ENCODE assay signal across 8 cellular contexts in genomic region chr16:23435500-23435899, GRCh38. TPM values are rescaled to one million over a fixed set of nuclear protein-coding genes. Genes with fewer than 3 reads are reported as not detected.
A peak's percentile ranks its signal among the peaks of the same experiment; 100 is the strongest.
DNase-seq lines count a peak whose midpoint lies in the region; ATAC-seq, FAIRE-seq and TF ChIP-seq lines count a peak whose summit lies in the region.

No MANE protein-coding gene starts in this region.

- H3K56ac ChIP-seq in IMR-90 (ENCODE audit: extremely low read depth, insufficient read depth, low read length) = no peak overlapping the region

- TF ChIP-seq POLR2A in IMR-90 (IDR thresholded peaks at IDR 0.05; ENCODE audit: low read depth, low read length) (no peak), testis (IDR thresholded peaks at IDR 0.05) (no peak)

- no peaks in the 10 kb centered on the region for H3K9me3 ChIP-seq in IMR-90 (ENCODE audit: control insufficient read depth, insufficient read depth, low read length)
- no peaks in the 10 kb centered on the region for H3K9me3 ChIP-seq in PC-9 (ENCODE audit: insufficient read depth, low read depth)
- no peaks in the 10 kb centered on the region for H3K9me3 ChIP-seq in neural progenitor cell (ENCODE audit: low read depth)
- H3K9me3 ChIP-seq in testis = no peaks in the 10 kb centered on the region

- no peak overlapping the region for H2BK20ac ChIP-seq in IMR-90 (ENCODE audit: low read depth, low read length)

- no CpG with 5 or more reads among the region's 6 CpGs for WGBS in IMR-90 (ENCODE audit: extremely low coverage in 2 of 2, insufficient read length in 1 of 2), 2 experiments
- WGBS in testis, 2 donors = 62 to 69% methylated on average over 6 of the region's 6 CpGs

- H2BK5ac ChIP-seq in IMR-90 (ENCODE audit: low read depth, low read length, poor library complexity, severe bottlenecking) = no peak overlapping the region

- H3K4me2 ChIP-seq in IMR-90 (ENCODE audit: low read depth, low read length) (no peak overlapping the region), PC-9 (no peak overlapping the region), neural progenitor cell (no peak overlapping the region)

- no peak overlapping the region for H3K18ac ChIP-seq in IMR-90 (ENCODE audit: low read depth, low read length)

- no peak for FAIRE-seq in D721Med (lab: Jason Lieb, UNC)

- H3K4me3 Mint-ChIP-seq in neural progenitor cell = no peak overlapping the region

- no peaks in the 10 kb centered on the region for H3K9me1 ChIP-seq in IMR-90 (ENCODE audit: insufficient read depth, low read length)

- H3K4ac ChIP-seq in IMR-90 (ENCODE audit: low read depth, low read length) = no peak overlapping the region

- no peak overlapping the region for H2AFZ ChIP-seq in IMR-90 (replicated peaks; ENCODE audit: low read length, poor library complexity)
- H2AFZ ChIP-seq in PC-9 = no peak overlapping the region
- no peak overlapping the region for H2AFZ ChIP-seq in neural progenitor cell (replicated peaks)

- H4K20me1 ChIP-seq in IMR-90 (ENCODE audit: insufficient read depth, low read length) (peaks cover 10% of the 10 kb centered on the region; the same call in 1 of the 2 replicates), PC-9 (ENCODE audit: insufficient read depth) (peaks cover 2% of the 10 kb centered on the region), neural progenitor cell (ENCODE audit: low read depth) (peaks cover 5% of the 10 kb centered on the region)

- no peaks in the 10 kb centered on the region for H3K27me3 ChIP-seq in IMR-90 (ENCODE audit: control insufficient read depth, insufficient read depth, low read length)
- H3K27me3 ChIP-seq in PC-9 (ENCODE audit: insufficient read depth, low read depth) = no peaks in the 10 kb centered on the region
- no peaks in the 10 kb centered on the region for H3K27me3 ChIP-seq in neural progenitor cell
- H3K27me3 ChIP-seq in testis = no peaks in the 10 kb centered on the region

- H3K9me2 ChIP-seq in PC-9 (ENCODE audit: insufficient read depth) = no peaks in the 10 kb centered on the region

- TF ChIP-seq RAD21 in IMR-90 (IDR thresholded peaks at IDR 0.05; ENCODE audit: low read length) = peak; percentile 56

- POLR2A ChIA-PET in IMR-90 (lab: Charles Lee; ENCODE audit: unreplicated experiment) = interaction anchor here (0.6 kb wide), 1 partner anchor 29 kb away, joined by 4 read pairs; no protein-coding TSS in a partner anchor
- POLR2A ChIA-PET in PC-9 (lab: Charles Lee; ENCODE audit: unreplicated experiment) = interaction anchor here (0.6 to 0.7 kb wide), 5 partner anchors 13 to 1807 kb away, joined by 3 to 4 read pairs (median 3); no protein-coding TSS in a partner anchor

- no peak overlapping the region for H4K8ac ChIP-seq in IMR-90 (ENCODE audit: low read depth in 2 of 2, low read length in 2 of 2)

- BruUV-seq in IMR-90 (replicated peaks; lab: Mats Ljungman, UMichigan) (no TSS peak), PC-9 (replicated peaks; lab: Mats Ljungman, UMichigan) (no TSS peak)

- peaks cover 37% of the 10 kb centered on the region for H3K36me3 ChIP-seq in IMR-90 (ENCODE audit: control insufficient read depth, insufficient read depth, low read length)
- H3K36me3 ChIP-seq in PC-9 (ENCODE audit: low read depth) = peaks cover 21% of the 10 kb centered on the region
- no peaks in the 10 kb centered on the region for H3K36me3 ChIP-seq in neural progenitor cell
- no peaks in the 10 kb centered on the region for H3K36me3 ChIP-seq in testis (ENCODE audit: low read depth, missing control alignments)

- dilution Hi-C loops in IMR-90 (cut with HindIII; ENCODE audit: low sequenced_read_pairs, unreplicated experiment) = no loop called here

- in situ Hi-C loops in IMR-90 (cut with MboI; ENCODE audit: low sequenced_read_pairs) = loop anchor here (10.0 kb wide), 2 partner anchors 251 to 541 kb away; partner anchors contain the start of gene SCNN1G

- H3F3A ChIP-seq in PC-9 (ENCODE audit: insufficient read depth, low read depth) (peaks cover 20% of the 10 kb centered on the region), neural progenitor cell (ENCODE audit: low read depth) (peaks cover 5% of the 10 kb centered on the region)

- H3K4me3 ChIP-seq in IMR-90 (ENCODE audit: insufficient read depth, low read depth, low read length) (no peak overlapping the region), PC-9 (no peak overlapping the region), neural progenitor cell (no peak overlapping the region), testis (no peak overlapping the region)

- peak; percentile 92 for TF ChIP-seq CTCF in D721Med (IDR thresholded peaks at IDR 0.05; ENCODE audit: insufficient read depth, missing control alignments)
- TF ChIP-seq CTCF in IMR-90 (conservative IDR thresholded peaks at IDR 0.05; ENCODE audit: low read depth, low read length) = peak; percentile 84
- peak; percentile 90 for TF ChIP-seq CTCF in PC-9 (conservative IDR thresholded peaks at IDR 0.05)
- TF ChIP-seq CTCF in neural progenitor cell (IDR thresholded peaks at IDR 0.05) = peak; percentile 94
- peak; percentile 44 to 72 (median 62) for TF ChIP-seq CTCF in testis (IDR thresholded peaks at IDR 0.05)

- H2BK15ac ChIP-seq in IMR-90 (ENCODE audit: low read depth, low read length) = no peak overlapping the region

- peaks cover 0 to 10% of the 10 kb centered on the region in 2 experiments; a peak in 1 of 4 replicates for H3K79me1 ChIP-seq in IMR-90 (ENCODE audit: low read depth in 1 of 2, low read length in 2 of 2)

- H3K23ac ChIP-seq in IMR-90 (ENCODE audit: low read depth, low read length) = no peak overlapping the region

- H3K14ac ChIP-seq in IMR-90 (replicated peaks; ENCODE audit: low read depth, low read length) = no peak overlapping the region

- H3K27ac ChIP-seq in IMR-90 (ENCODE audit: insufficient read depth, low read length) (no peak overlapping the region), PC-9 (no peak overlapping the region), neural progenitor cell (no peak overlapping the region), testis (no peak overlapping the region)

- no peaks in the 10 kb centered on the region for H3K9me3 Mint-ChIP-seq in neural progenitor cell

- peak; percentile 94 for ATAC-seq in IMR-90 (ENCODE audit: low read depth)
- ATAC-seq in HG02588 (IDR thresholded peaks at IDR 0.05; ENCODE audit: unreplicated experiment) = no peak

- H3K9ac ChIP-seq in IMR-90 (ENCODE audit: low read depth, low read length) (no peak overlapping the region), neural progenitor cell (no peak overlapping the region)

- CTCF ChIA-PET in IMR-90 (lab: Yijun Ruan, JAX) = interaction anchor here (0.6 to 1.5 kb wide), 11 partner anchors 9 to 536 kb away, joined by 3 to 7 read pairs (median 4); partner anchors contain the start of gene COG7
- CTCF ChIA-PET in PC-9 (lab: Charles Lee) = interaction anchor here (0.5 to 4.2 kb wide), 15 partner anchors 10 to 292 kb away, joined by 3 to 62 read pairs (median 4); partner anchors contain the start of genes EARS2, SCNN1G and UBFD1

- no peaks in the 10 kb centered on the region for H3K27me3 Mint-ChIP-seq in neural progenitor cell (ENCODE audit: insufficient read depth, low read depth)

- no peak overlapping the region for H4K5ac ChIP-seq in IMR-90 (ENCODE audit: low read depth, low read length)

- H3K27ac Mint-ChIP-seq in neural progenitor cell = no peak overlapping the region

- intact Hi-C loops in IMR-90 (cut with micrococcal nuclease) (loop anchor here (2.0 kb wide), 1 partner anchor 375 kb away; no protein-coding TSS in a partner anchor), PC-9 (cut with micrococcal nuclease; ENCODE audit: unreplicated experiment) (loop anchor here (2.0 to 10.0 kb wide), 5 partner anchors 105 to 538 kb away; partner anchors contain the start of genes EARS2 and UBFD1), testis (cut with DNase I; ENCODE audit: low total_unique reads) (loop anchor here (10.0 kb wide), 1 partner anchor 251 kb away; the partner anchor contains the start of gene SCNN1G)

- H3K36me3 Mint-ChIP-seq in neural progenitor cell = peaks cover 13% of the 10 kb centered on the region

- no peak overlapping the region for H2AK5ac ChIP-seq in IMR-90 (ENCODE audit: low read depth, low read length)

- H4K91ac ChIP-seq in IMR-90 (ENCODE audit: insufficient read depth, low read depth, low read length) = no peak overlapping the region

- no peak overlapping the region for H2AK9ac ChIP-seq in IMR-90 (replicated peaks; ENCODE audit: low read depth, low read length, poor library complexity)

- DNase-seq in D721Med (ENCODE audit: insufficient read length, low spot score) (peak; percentile 43), IMR-90 (peak; percentile 48), PC-9 (peak; percentile 55 to 67), activated T-cell treated with anti-CD3 and anti-CD28 coated beads for 48 hours (ENCODE audit: low read depth) (peak; percentile 45), fibroblast of gingiva (ENCODE audit: low read depth) (peak; percentile 34), neural progenitor cell (ENCODE audit: low spot score) (peak; percentile 79), testis (peak; percentile 65)

- H3K4me1 ChIP-seq in IMR-90 (ENCODE audit: control insufficient read depth, insufficient read depth, low read length) (no peaks in the 10 kb centered on the region), PC-9 (replicated peaks; ENCODE audit: insufficient read depth) (peaks cover 3% of the 10 kb centered on the region; the same call in 1 of the 2 replicates), neural progenitor cell (no peaks in the 10 kb centered on the region), testis (no peaks in the 10 kb centered on the region)

- H3K79me2 ChIP-seq in PC-9 (ENCODE audit: low read depth) (no peaks in the 10 kb centered on the region), neural progenitor cell (ENCODE audit: low read depth) (no peaks in the 10 kb centered on the region)

- H2BK120ac ChIP-seq in IMR-90 (ENCODE audit: low read depth, low read length) = no peak overlapping the region

- no peaks in the 10 kb centered on the region for H3K4me1 Mint-ChIP-seq in neural progenitor cell

TF ChIP-seq in IMR-90, 13 proteins besides CTCF, POLR2A, EP300 and RAD21:
- TF ChIP-seq RFX5 (IDR thresholded peaks at IDR 0.05; ENCODE audit: low read depth, low read length) (no peak), SMC3 (IDR thresholded peaks at IDR 0.05; ENCODE audit: low read depth, low read length) (peak; percentile 40)
TF ChIP-seq in IMR-90: peak in this region for 1.

RNA-seq across cellular contexts. Expression of gene COG7, which starts 17.5 kb away (rescaled TPM):
- total RNA-seq in IMR-90 (2012; rRNA removed) = 25.6 and 28.5 TPM in 2 replicates
- 43.7 and 49.2 TPM in 2 replicates for polyA plus RNA-seq in IMR-90 (2012; rRNA removed)
- 22.4 and 39.2 TPM in 2 replicates for polyA plus RNA-seq in IMR-90 (2012; cell fraction: cytosol; rRNA removed)
- polyA plus RNA-seq in IMR-90 (2012; cell fraction: nucleus; rRNA removed; ENCODE audit: low replicate concordance) = 79.3 and 108 TPM in 2 replicates
- 38.3 and 40.7 TPM in 2 replicates for total RNA-seq in PC-9 (2021)
- total RNA-seq in neural progenitor cell (ENCODE audit: low replicate concordance) = 19.1 and 21.6 TPM in 2 replicates
- total RNA-seq in testis = 10 to 100 TPM; 35.1 to 40.7 TPM
- 21.5 TPM for polyA plus RNA-seq in testis (ENCODE audit: insufficient read depth, low read depth, low replicate concordance)
